Comparison of ENCODE assay signal across 21 cellular contexts in genomic region chrX:71949363-71949762, GRCh38. TPM values are rescaled to one million over a fixed set of nuclear protein-coding genes. Genes with fewer than 3 reads are reported as not detected.
DNase-seq lines count a peak whose midpoint lies in the region; ATAC-seq and TF ChIP-seq lines count a peak whose summit lies in the region.
"Had no signal": no experiment of that assay in that cellular context is flagged by ENCODE, and none has a peak within 500 bp of the region (broad histone marks: within the 10 kb centered on the region; RNA-seq: fewer than 3 reads in every experiment).

No MANE protein-coding gene starts in this region.

- peak overlapping the region; percentile 68 for H3K27ac Mint-ChIP-seq in endodermal cell
- H3K27ac Mint-ChIP-seq: CD14-positive monocyte; CD4-positive, alpha-beta T cell; CD8-positive, alpha-beta memory T cell had no signal

- no peak overlapping the region for H2BK12ac ChIP-seq in neuronal stem cell (ENCODE audit: low read length)

- no peak for TF ChIP-seq CTCF in endodermal cell (conservative IDR thresholded peaks at IDR 0.05)

- H3K36me3 Mint-ChIP-seq in endodermal cell (ENCODE audit: low read depth): no peaks in the 10 kb centered on the region
- H3K36me3 Mint-ChIP-seq: CD14-positive monocyte; CD8-positive, alpha-beta memory T cell had no signal

- no peak overlapping the region for H3K4ac ChIP-seq in neuronal stem cell (ENCODE audit: low read length)

- H3K18ac ChIP-seq in neuronal stem cell (ENCODE audit: low read length): peak overlapping the region; percentile 19

- peaks cover 20% of the 10 kb centered on the region for H3K4me1 Mint-ChIP-seq in endodermal cell
- H3K4me1 Mint-ChIP-seq: CD8-positive, alpha-beta memory T cell had no signal

- WGBS in endodermal cell (ENCODE audit: insufficient coverage in 1 of 2, insufficient read length in 1 of 2), 2 experiments: 80% methylated on average over 6 of the region's 8 CpGs; no CpG with 5 or more reads in 1 of the 2 experiments
- no CpG with 5 or more reads among the region's 8 CpGs for WGBS in neuronal stem cell (ENCODE audit: extremely low coverage in 2 of 2, insufficient read length in 2 of 2, insufficient replicate concordance in 1 of 2), 2 donors

- no peak overlapping the region for H2BK120ac ChIP-seq in neuronal stem cell (ENCODE audit: low read depth, low read length)

- H3K9ac ChIP-seq in NT2/D1 (ENCODE audit: insufficient read length, low read depth): peak overlapping the region; percentile 8
- no peak overlapping the region for H3K9ac ChIP-seq in endodermal cell (ENCODE audit: extremely low read depth, low read length, poor library complexity, severe bottlenecking)
- H3K9ac ChIP-seq in neuronal stem cell (ENCODE audit: low read depth, low read length, poor library complexity): no peak overlapping the region
- H3K9ac ChIP-seq: BLaER1 treated with 17β-estradiol and CSF1 and Interleukin-3, amounts not matched to agents 10 nM and 100 nM had no signal

- no peak for DNase-seq in NT2/D1 (ENCODE audit: low read depth, low spot score)
- no peak for DNase-seq in endodermal cell
- DNase-seq in neuronal stem cell (ENCODE audit: low spot score): no peak
- DNase-seq in Right ventricle myocardium superior: no peak
- no peak for DNase-seq in DMS153 (lab: John Stamatoyannopoulos, UW)
- no peak for DNase-seq in left cardiac atrium
- DNase-seq: 8988T; ACHN; AML-193; BE2C; CD4-positive, alpha-beta T cell; CD8-positive, alpha-beta memory T cell; DMS 273 treated with DMSO at 0.1 percent for 48 hours; DMS53; DMS79 treated with DMSO at 0.1 percent for 48 hours; GF-D8; GOT3; HCEC 1CT had no signal

- no peak overlapping the region for H3K14ac ChIP-seq in neuronal stem cell (ENCODE audit: low read length)

- H3K27ac ChIP-seq in endodermal cell (ENCODE audit: low read depth, low read length) (no peak overlapping the region), neuronal stem cell (replicated peaks; ENCODE audit: low read length) (no peak overlapping the region)
- H3K27ac ChIP-seq: A549; BLaER1 treated with 17β-estradiol and CSF1 and Interleukin-3, amounts not matched to agents 10 nM and 100 nM had no signal

- H3K4me1 ChIP-seq in NT2/D1 (ENCODE audit: insufficient read depth, insufficient read length) (peaks cover 18% of the 10 kb centered on the region), endodermal cell (ENCODE audit: control insufficient read depth, insufficient read depth, low read length) (no peaks in the 10 kb centered on the region), neuronal stem cell (ENCODE audit: control insufficient read depth in 2 of 2, insufficient read depth in 1 of 2, low read depth in 1 of 2, low read length in 2 of 2) (peaks cover 8 to 20% of the 10 kb centered on the region in 2 donors)
- H3K4me1 ChIP-seq: A549, BE2C had no signal

- H2BK5ac ChIP-seq in neuronal stem cell (ENCODE audit: low read length): no peak overlapping the region

- no peak for ATAC-seq in Right ventricle myocardium superior (ENCODE audit: poor library complexity)
- no peak for ATAC-seq in left cardiac atrium
- ATAC-seq: A549 had no signal

- peaks cover 16% of the 10 kb centered on the region for H3K36me3 ChIP-seq in NT2/D1 (ENCODE audit: insufficient read depth, insufficient read length, low read length)
- no peaks in the 10 kb centered on the region for H3K36me3 ChIP-seq in endodermal cell (ENCODE audit: control insufficient read depth, insufficient read depth, low read length)
- H3K36me3 ChIP-seq in neuronal stem cell (replicated peaks in 1 of 2; ENCODE audit: control insufficient read depth in 2 of 2, insufficient read depth in 2 of 2, low read length in 2 of 2): peaks cover 0 to 24% of the 10 kb centered on the region in 2 donors
- H3K36me3 ChIP-seq: BE2C; BLaER1 treated with 17β-estradiol and CSF1 and Interleukin-3, amounts not matched to agents 10 nM and 100 nM had no signal

- no peak overlapping the region for H3K23ac ChIP-seq in neuronal stem cell (ENCODE audit: low read depth, low read length, poor library complexity)

- intact Hi-C loops in Right ventricle myocardium superior (cut with DNase I) (no loop called here), left cardiac atrium (cut with DNase I) (no loop called here)

- H3K27me3 ChIP-seq in NT2/D1 (ENCODE audit: insufficient read depth, insufficient read length): no peaks in the 10 kb centered on the region
- no peaks in the 10 kb centered on the region for H3K27me3 ChIP-seq in endodermal cell (ENCODE audit: control insufficient read depth, insufficient read depth, low read length, poor library complexity, severe bottlenecking)
- H3K27me3 ChIP-seq in neuronal stem cell (ENCODE audit: control insufficient read depth in 3 of 3, insufficient read depth in 3 of 3, low read depth in 1 of 3, low read length in 3 of 3): no peaks in the 10 kb centered on the region
- H3K27me3 ChIP-seq: BE2C had no signal

- H2AK5ac ChIP-seq in neuronal stem cell (ENCODE audit: low read depth, low read length): no peak overlapping the region

- H3K4me3 ChIP-seq in NT2/D1 (ENCODE audit: insufficient read length, low read depth) (no peak overlapping the region), endodermal cell (ENCODE audit: low read length) (no peak overlapping the region), neuronal stem cell (ENCODE audit: low read length in 2 of 2) (no peak overlapping the region)
- H3K4me3 ChIP-seq: A549; BLaER1 treated with 17β-estradiol and CSF1 and Interleukin-3, amounts not matched to agents 10 nM and 100 nM had no signal

- H2AFZ ChIP-seq in neuronal stem cell (ENCODE audit: low read length): no peak overlapping the region

- no peak overlapping the region for H4K91ac ChIP-seq in neuronal stem cell (ENCODE audit: low read depth, low read length, poor library complexity)

- H3K4me2 ChIP-seq in neuronal stem cell (ENCODE audit: insufficient read depth, low read length, poor library complexity, severe bottlenecking): no peak overlapping the region
- H3K4me2 ChIP-seq: A549; BLaER1 treated with 17β-estradiol and CSF1 and Interleukin-3, amounts not matched to agents 10 nM and 100 nM had no signal

- H3K9me3 Mint-ChIP-seq in endodermal cell: peaks cover 57% of the 10 kb centered on the region
- H3K9me3 Mint-ChIP-seq: CD4-positive, alpha-beta T cell; CD8-positive, alpha-beta memory T cell had no signal

- no peaks in the 10 kb centered on the region for H3K27me3 Mint-ChIP-seq in endodermal cell (ENCODE audit: insufficient read depth)
- H3K27me3 Mint-ChIP-seq: CD4-positive, alpha-beta T cell had no signal

- no peak overlapping the region for H4K8ac ChIP-seq in neuronal stem cell (ENCODE audit: low read depth, low read length)

- no peak overlapping the region for H3K4me3 Mint-ChIP-seq in endodermal cell
- H3K4me3 Mint-ChIP-seq: CD14-positive monocyte; CD4-positive, alpha-beta T cell; CD8-positive, alpha-beta memory T cell had no signal

- no peak overlapping the region for H2BK15ac ChIP-seq in neuronal stem cell (ENCODE audit: low read length)

- H3K79me1 ChIP-seq in neuronal stem cell (ENCODE audit: low read depth, low read length): peaks cover 2% of the 10 kb centered on the region

- H3K9me3 ChIP-seq in NT2/D1 (ENCODE audit: insufficient read depth, low read length): no peaks in the 10 kb centered on the region
- no peaks in the 10 kb centered on the region for H3K9me3 ChIP-seq in endodermal cell (ENCODE audit: control insufficient read depth, low read length)
- no peaks in the 10 kb centered on the region for H3K9me3 ChIP-seq in neuronal stem cell (replicated peaks in 1 of 2; ENCODE audit: control insufficient read depth in 2 of 2, insufficient read depth in 1 of 2, low read depth in 1 of 2, low read length in 2 of 2)
- H3K9me3 ChIP-seq: A549; BE2C; BLaER1 treated with 17β-estradiol and CSF1 and Interleukin-3, amounts not matched to agents 10 nM and 100 nM had no signal

RNA-seq across cellular contexts. Expression of gene NHSL2, which starts 38.7 kb away (rescaled TPM):
- total RNA-seq in endodermal cell (10 to 100 TPM in 1 of 2 donors, 1 to 10 TPM in 1; 6.9 to 11.2 TPM), Right ventricle myocardium superior (4.7 TPM), left cardiac atrium (1 to 10 TPM; 6.1 to 8.8 TPM)
- 4.7 TPM for polyA plus RNA-seq in endodermal cell (2013, experiment 1 of 2)
- 6.4 TPM for polyA plus RNA-seq in endodermal cell (2013, experiment 2 of 2)
- polyA plus RNA-seq in neuronal stem cell (2013, experiment 1 of 2): 4.1 TPM
- 4.4 TPM for polyA plus RNA-seq in neuronal stem cell (2013, experiment 2 of 2)
